Comparison of ENCODE assay signal across 8 cellular contexts in genomic region chr7:99618726-99619125, GRCh38. TPM values are rescaled to one million over a fixed set of nuclear protein-coding genes. Genes with fewer than 3 reads are reported as not detected.
A peak's percentile ranks its signal among the peaks of the same experiment; 100 is the strongest.
DNase-seq lines count a peak whose midpoint lies in the region; ATAC-seq and TF ChIP-seq lines count a peak whose summit lies in the region.

No MANE protein-coding gene starts in this region.

- no peak overlapping the region for H3K14ac ChIP-seq in trophoblast cell (ENCODE audit: low read length)

- H3K9ac ChIP-seq in endodermal cell (ENCODE audit: extremely low read depth, low read length, poor library complexity, severe bottlenecking) (no peak overlapping the region), trophoblast cell (ENCODE audit: low read length) (no peak overlapping the region)

- H4K8ac ChIP-seq in trophoblast cell (ENCODE audit: low read depth, low read length): no peak overlapping the region

- no peak overlapping the region for H2AK5ac ChIP-seq in trophoblast cell (ENCODE audit: low read length)

- peaks cover 50% of the 10 kb centered on the region for H3K4me1 Mint-ChIP-seq in activated CD4-positive, alpha-beta T cell treated with anti-CD3 and anti-CD28 coated beads, Interleukin-2, amount 10 ng/mL, durations not matched to agents 24 days and 14 days
- H3K4me1 Mint-ChIP-seq in endodermal cell: peaks cover 16% of the 10 kb centered on the region

- H3K23ac ChIP-seq in trophoblast cell (ENCODE audit: low read length): no peak overlapping the region

- H3K4me3 ChIP-seq in endodermal cell (ENCODE audit: low read length): peak overlapping the region; percentile 92
- no peak overlapping the region for H3K4me3 ChIP-seq in trophoblast cell (ENCODE audit: low read depth, low read length)

- 95 to 96% methylated on average over 3 of the region's 3 CpGs for WGBS in endodermal cell (ENCODE audit: insufficient coverage in 1 of 2, insufficient read length in 1 of 2), 2 experiments
- WGBS in trophoblast cell (ENCODE audit: extremely low coverage, insufficient coverage, insufficient read length): no CpG with 5 or more reads among the region's 3 CpGs

- H3K4ac ChIP-seq in trophoblast cell (ENCODE audit: low read depth, low read length): no peak overlapping the region

- peaks cover 26% of the 10 kb centered on the region for H3K79me1 ChIP-seq in trophoblast cell (ENCODE audit: low read length)

- H3K36me3 ChIP-seq in endodermal cell (ENCODE audit: control insufficient read depth, insufficient read depth, low read length) (peaks cover 53% of the 10 kb centered on the region), trophoblast cell (ENCODE audit: control insufficient read depth in 1 of 2, insufficient read depth in 2 of 2, low read length in 2 of 2) (peaks cover 32 to 40% of the 10 kb centered on the region in 2 experiments)

- H3K79me2 ChIP-seq in trophoblast cell (ENCODE audit: control insufficient read depth, insufficient read depth, low read length, poor library complexity): peaks cover 15% of the 10 kb centered on the region

- peaks cover 5% of the 10 kb centered on the region for H3K4me1 ChIP-seq in endodermal cell (ENCODE audit: control insufficient read depth, insufficient read depth, low read length)
- H3K4me1 ChIP-seq in trophoblast cell (ENCODE audit: control insufficient read depth in 1 of 2, insufficient read depth in 2 of 2, low read length in 2 of 2): peaks cover 24 to 29% of the 10 kb centered on the region in 2 experiments

- H2BK5ac ChIP-seq in trophoblast cell (ENCODE audit: low read depth, low read length, poor library complexity): no peak overlapping the region

- H3K18ac ChIP-seq in trophoblast cell (ENCODE audit: low read length): no peak overlapping the region

- H3K4me3 Mint-ChIP-seq in activated CD4-positive, alpha-beta T cell treated with anti-CD3 and anti-CD28 coated beads, Interleukin-2, amount 10 ng/mL, durations not matched to agents 24 days and 14 days: peak overlapping the region; percentile 96
- peak overlapping the region; percentile 88 for H3K4me3 Mint-ChIP-seq in endodermal cell

- H3K27me3 ChIP-seq in endodermal cell (ENCODE audit: control insufficient read depth, insufficient read depth, low read length, poor library complexity, severe bottlenecking) (no peaks in the 10 kb centered on the region), trophoblast cell (ENCODE audit: insufficient read depth, low read length) (no peaks in the 10 kb centered on the region)

- no peak overlapping the region for H3K27ac ChIP-seq in endodermal cell (ENCODE audit: low read depth, low read length)
- H3K27ac ChIP-seq in trophoblast cell (ENCODE audit: low read depth, low read length): peak overlapping the region; percentile 95

- H3K27me3 Mint-ChIP-seq in activated CD4-positive, alpha-beta T cell treated with anti-CD3 and anti-CD28 coated beads, Interleukin-2, amount 10 ng/mL, durations not matched to agents 24 days and 14 days: no peaks in the 10 kb centered on the region
- peaks cover 13% of the 10 kb centered on the region for H3K27me3 Mint-ChIP-seq in endodermal cell (ENCODE audit: insufficient read depth)

- no peak overlapping the region for H2AFZ ChIP-seq in trophoblast cell (ENCODE audit: insufficient read depth, low read length, poor library complexity)

- no peak overlapping the region for H4K12ac ChIP-seq in trophoblast cell (ENCODE audit: low read depth, low read length)

- peak overlapping the region; percentile 52 for H3K4me2 ChIP-seq in trophoblast cell (ENCODE audit: low read length)

- no peak for DNase-seq in activated CD4-positive, alpha-beta T cell treated with anti-CD3 and anti-CD28 coated beads, Interleukin-2, amount 10 ng/mL, durations not matched to agents 24 days and 14 days
- no peak for DNase-seq in activated CD4-positive, alpha-beta T cell treated with anti-CD3 and anti-CD28 coated beads, Interleukin-2, amount 50 U/mL, for 4 hours
- DNase-seq in RPMI7951 (ENCODE audit: low read depth): peak; percentile 93
- DNase-seq in endodermal cell: no peak
- DNase-seq in trophoblast cell: peak; percentile 86 to 99
- no peak for DNase-seq in stimulated activated CD4-positive, alpha-beta T cell treated with anti-CD3 and anti-CD28 coated beads, Interleukin-1b, Interleukin-23, amount 100 ng/mL, for 48 hours
- DNase-seq in head of caudate nucleus: no peak

- H3K9me3 ChIP-seq in endodermal cell (ENCODE audit: control insufficient read depth, low read length) (no peaks in the 10 kb centered on the region), trophoblast cell (ENCODE audit: insufficient read depth, low read depth, low read length) (peaks cover 3% of the 10 kb centered on the region)

- H2BK120ac ChIP-seq in trophoblast cell (ENCODE audit: insufficient read depth, low read length, poor library complexity): peak overlapping the region; percentile 52

- peaks cover 58% of the 10 kb centered on the region for H3K36me3 Mint-ChIP-seq in activated CD4-positive, alpha-beta T cell treated with anti-CD3 and anti-CD28 coated beads, Interleukin-2, amount 10 ng/mL, durations not matched to agents 24 days and 14 days (ENCODE audit: low read depth)
- H3K36me3 Mint-ChIP-seq in endodermal cell (ENCODE audit: low read depth): peaks cover 50% of the 10 kb centered on the region

- intact Hi-C loops in activated CD4-positive, alpha-beta T cell treated with anti-CD3 and anti-CD28 coated beads, Interleukin-2, amount 10 ng/mL, durations not matched to agents 24 days and 14 days (cut with micrococcal nuclease): loop anchor here (5.0 to 10.0 kb wide), 2 partner anchors 219 to 376 kb away; no protein-coding TSS in a partner anchor
- intact Hi-C loops in head of caudate nucleus (cut with DNase I): loop anchor here (5.0 to 10.0 kb wide), 2 partner anchors 61 to 114 kb away; partner anchors contain the start of genes ZKSCAN5, ZNF394 and ZNF655

- no peaks in the 10 kb centered on the region for H3K9me3 Mint-ChIP-seq in activated CD4-positive, alpha-beta T cell treated with anti-CD3 and anti-CD28 coated beads, Interleukin-2, amount 10 ng/mL, durations not matched to agents 24 days and 14 days
- peaks cover 2% of the 10 kb centered on the region for H3K9me3 Mint-ChIP-seq in endodermal cell

- no peak overlapping the region for H2BK12ac ChIP-seq in trophoblast cell (ENCODE audit: low read length)

- no peak overlapping the region for H4K91ac ChIP-seq in trophoblast cell (ENCODE audit: low read depth, low read length)

- no peak for TF ChIP-seq CTCF in endodermal cell (conservative IDR thresholded peaks at IDR 0.05)

- no peak for ATAC-seq in GM19455 (IDR thresholded peaks at IDR 0.05; ENCODE audit: unreplicated experiment)

- H3K27ac Mint-ChIP-seq in activated CD4-positive, alpha-beta T cell treated with anti-CD3 and anti-CD28 coated beads, Interleukin-2, amount 10 ng/mL, durations not matched to agents 24 days and 14 days: peak overlapping the region; percentile 23
- H3K27ac Mint-ChIP-seq in endodermal cell: no peak overlapping the region

RNA-seq across cellular contexts. Expression of gene ZSCAN25, which starts 2.0 kb away (rescaled TPM):
- total RNA-seq in activated CD4-positive, alpha-beta T cell treated with anti-CD3 and anti-CD28 coated beads, Interleukin-2, amount 10 ng/mL, durations not matched to agents 24 days and 14 days: 29.4 and 30.0 TPM in 2 replicates
- 6.1 and 7.9 TPM in 2 replicates for total RNA-seq in RPMI7951 (2014; rRNA removed; shearing (Covaris generic))
- 10 to 100 TPM; 22.2 to 23.1 TPM for total RNA-seq in endodermal cell
- polyA plus RNA-seq in endodermal cell (2013, experiment 1 of 2): 12.4 TPM
- 11.9 TPM for polyA plus RNA-seq in endodermal cell (2013, experiment 2 of 2)
- polyA plus RNA-seq in trophoblast cell (2013): 7.6 and 8.2 TPM in 2 replicates

RNA-seq across cellular contexts. Expression of gene TMEM225B, which starts 20.7 kb away (rescaled TPM):
- 0.50 and 0.61 TPM in 2 replicates for total RNA-seq in activated CD4-positive, alpha-beta T cell treated with anti-CD3 and anti-CD28 coated beads, Interleukin-2, amount 10 ng/mL, durations not matched to agents 24 days and 14 days
- 0.72 TPM in 1 of 2 replicates, not detected in the other for total RNA-seq in RPMI7951 (2014; rRNA removed; shearing (Covaris generic))
- 1 to 10 TPM in 1 of 2 donors, under 1 TPM in 1; 0.26 to 3.2 TPM for total RNA-seq in endodermal cell
- polyA plus RNA-seq in endodermal cell (2013, experiment 1 of 2): 1.2 TPM
- 1.2 TPM for polyA plus RNA-seq in endodermal cell (2013, experiment 2 of 2)
- 0.51 and 0.74 TPM in 2 replicates for polyA plus RNA-seq in trophoblast cell (2013)

Comparison
In these comparisons a context has a peak if more than half of its experiments do, and no peak if none do; other contexts are left out.
1. DNase-seq: peak in RPMI7951 (single experiment) and trophoblast cell (2 of 2); none in activated CD4-positive, alpha-beta T cell treated with anti-CD3 and anti-CD28 coated beads, Interleukin-2, amount 10 ng/mL, durations not matched to agents 24 days and 14 days (single experiment), activated CD4-positive, alpha-beta T cell treated with anti-CD3 and anti-CD28 coated beads, Interleukin-2, amount 50 U/mL, for 4 hours (0 of 2), endodermal cell (single experiment), stimulated activated CD4-positive, alpha-beta T cell treated with anti-CD3 and anti-CD28 coated beads, Interleukin-1b, Interleukin-23, amount 100 ng/mL, for 48 hours (single experiment) and head of caudate nucleus (0 of 42).